16 cellular contexts compared by ENCODE assay signal in genomic region chr12:68109444-68110217, GRCh38. TPM values are rescaled to one million over a fixed set of nuclear protein-coding genes. Genes with fewer than 3 reads are reported as not detected.
DNase-seq lines count a peak whose midpoint lies in the region; ATAC-seq, FAIRE-seq and TF ChIP-seq lines count a peak whose summit lies in the region.
"Had no signal": no experiment of that assay in that cellular context is flagged by ENCODE, and none has a peak within 500 bp of the region (broad histone marks: within the 10 kb centered on the region; RNA-seq: fewer than 3 reads in every experiment).

No MANE protein-coding gene starts in this region.

- H3K4me1 ChIP-seq in A549 (no peaks in the 10 kb centered on the region), mesendoderm (ENCODE audit: control insufficient read depth, low read depth, low read length) (peaks cover 2% of the 10 kb centered on the region)

- POLR2A ChIA-PET in A549 (lab: Yijun Ruan, JAX), result no interaction called here
- POLR2A ChIA-PET in activated CD8-positive, alpha-beta T cell treated with anti-CD3 and anti-CD28 coated beads, Interleukin-2, amount 10 ng/mL, durations not matched to agents 7 days and 5 days (lab: Charles Lee), result no interaction called here

- no peaks in the 10 kb centered on the region for H3K9me3 ChIP-seq in A549
- H3K9me3 ChIP-seq: Caco-2 had no signal

- H2BK120ac ChIP-seq in mesendoderm (ENCODE audit: low read depth, low read length), result no peak overlapping the region

- H3K4me3 Mint-ChIP-seq in activated CD8-positive, alpha-beta T cell treated with anti-CD3 and anti-CD28 coated beads, Interleukin-2, amount 10 ng/mL, durations not matched to agents 7 days and 5 days, result no peak overlapping the region
- H3K4me3 Mint-ChIP-seq: H9 had no signal

- H4K5ac ChIP-seq in mesendoderm (ENCODE audit: low read length), result no peak overlapping the region

- H2AK5ac ChIP-seq in mesendoderm (ENCODE audit: low read length), result no peak overlapping the region

- WGBS in A549 (ENCODE audit: missing lambda C conversion rate), result 18% methylated on average over 1 of the region's 1 CpG
- no CpG with 5 or more reads among the region's 1 CpG for WGBS in mesendoderm (ENCODE audit: extremely low coverage, insufficient coverage, low lambda C conversion rate)

- H3K4me2 ChIP-seq in A549, result no peak overlapping the region
- H3K4me2 ChIP-seq in mesendoderm (ENCODE audit: low read length), result no peak overlapping the region

- H3K27ac ChIP-seq in A549, result no peak overlapping the region
- no peak overlapping the region for H3K27ac ChIP-seq in mesendoderm (ENCODE audit: low read depth, low read length)

- no peak overlapping the region for H2BK5ac ChIP-seq in mesendoderm (ENCODE audit: low read length)

- CTCF ChIA-PET in A549 (lab: Yijun Ruan, JAX), result interaction anchor here (0.7 to 1.1 kb wide), 4 partner anchors 71 to 290 kb away, joined by 3 read pairs; no protein-coding TSS in a partner anchor
- CTCF ChIA-PET in activated CD8-positive, alpha-beta T cell treated with anti-CD3 and anti-CD28 coated beads, Interleukin-2, amount 10 ng/mL, durations not matched to agents 7 days and 5 days (lab: Charles Lee), result interaction anchor here (1.1 to 9.2 kb wide), 6 partner anchors 10 to 107 kb away, joined by 3 to 134 read pairs (median 6); partner anchors contain the start of gene IFNG

- no peaks in the 10 kb centered on the region for H3K27me3 ChIP-seq in mesendoderm (ENCODE audit: insufficient read depth, low read length, poor library complexity)

- no peak for TF ChIP-seq POLR2A in A549 (IDR thresholded peaks at IDR 0.05; ENCODE audit: low read length)

- H3K27me3 Mint-ChIP-seq in activated CD8-positive, alpha-beta T cell treated with anti-CD3 and anti-CD28 coated beads, Interleukin-2, amount 10 ng/mL, durations not matched to agents 7 days and 5 days (ENCODE audit: low read depth), result no peaks in the 10 kb centered on the region

- no peak overlapping the region for H2BK15ac ChIP-seq in mesendoderm (replicated peaks; ENCODE audit: low read depth)

- no peak overlapping the region for H3K9ac ChIP-seq in mesendoderm (ENCODE audit: low read length)

- no peak for TF ChIP-seq CTCF in A549 (IDR thresholded peaks at IDR 0.05)

- H3K23ac ChIP-seq in mesendoderm (ENCODE audit: low read length), result no peak overlapping the region

- H3K4me1 Mint-ChIP-seq in activated CD8-positive, alpha-beta T cell treated with anti-CD3 and anti-CD28 coated beads, Interleukin-2, amount 10 ng/mL, durations not matched to agents 7 days and 5 days (ENCODE audit: low read depth), result peaks cover 11% of the 10 kb centered on the region
- H3K4me1 Mint-ChIP-seq: H9 had no signal

- no peaks in the 10 kb centered on the region for H3K79me1 ChIP-seq in mesendoderm (ENCODE audit: low read length)

- H4K8ac ChIP-seq in mesendoderm (ENCODE audit: low read depth, low read length), result no peak overlapping the region

- no peaks in the 10 kb centered on the region for H3K36me3 ChIP-seq in mesendoderm (ENCODE audit: control insufficient read depth, insufficient read depth, low read length)

- no peaks in the 10 kb centered on the region for H3K9me3 Mint-ChIP-seq in activated CD8-positive, alpha-beta T cell treated with anti-CD3 and anti-CD28 coated beads, Interleukin-2, amount 10 ng/mL, durations not matched to agents 7 days and 5 days (ENCODE audit: insufficient read depth)
- H3K9me3 Mint-ChIP-seq: H9 had no signal

- TF ChIP-seq RAD21 in A549 (conservative IDR thresholded peaks at IDR 0.05 in 1 of 2, IDR thresholded peaks at IDR 0.05 in 1 of 2), result no peak

- peak overlapping the region; percentile 15 for H3K56ac ChIP-seq in mesendoderm (ENCODE audit: low read length)

- no peaks in the 10 kb centered on the region for H3K36me3 Mint-ChIP-seq in activated CD8-positive, alpha-beta T cell treated with anti-CD3 and anti-CD28 coated beads, Interleukin-2, amount 10 ng/mL, durations not matched to agents 7 days and 5 days (ENCODE audit: low read depth)

- no peak for DNase-seq in A549 (ENCODE audit: low read depth in 1 of 2, low spot score in 1 of 2)
- peak; percentile 89 for DNase-seq in DMS53 treated with DMSO at 0.1 percent for 48 hours (lab: John Stamatoyannopoulos, UW; ENCODE audit: unreplicated experiment)
- peak; percentile 49 for DNase-seq in amniotic epithelial cell (ENCODE audit: low read depth)
- peak; percentile 91 for DNase-seq in mesendoderm
- DNase-seq in RKO (ENCODE audit: low spot score), result no peak
- DNase-seq in activated CD8-positive, alpha-beta T cell treated with anti-CD3 and anti-CD28 coated beads, Interleukin-2, amount 10 ng/mL, durations not matched to agents 7 days and 5 days, result no peak
- DNase-seq: H9, NCI-H1417, NCI-H1930, NCI-H510A treated with DMSO at 0.1 percent for 48 hours, SIG-M5 had no signal

- H3K4me3 ChIP-seq in A549 (no peak overlapping the region), mesendoderm (ENCODE audit: low read length) (no peak overlapping the region)

- H3K79me2 ChIP-seq in mesendoderm (ENCODE audit: control insufficient read depth, insufficient read depth, low read length), result no peaks in the 10 kb centered on the region

- no peak overlapping the region for H3K4ac ChIP-seq in mesendoderm (ENCODE audit: low read depth, low read length)

- H3K27ac Mint-ChIP-seq in activated CD8-positive, alpha-beta T cell treated with anti-CD3 and anti-CD28 coated beads, Interleukin-2, amount 10 ng/mL, durations not matched to agents 7 days and 5 days, result no peak overlapping the region
- H3K27ac Mint-ChIP-seq: H9 had no signal

- peak overlapping the region; percentile 55 for H3K18ac ChIP-seq in mesendoderm (ENCODE audit: low read length)

- ATAC-seq in A549 (no peak), GM19324 (IDR thresholded peaks at IDR 0.05; ENCODE audit: low FRiP score, unreplicated experiment) (no peak)
- ATAC-seq in activated CD8-positive, alpha-beta T cell treated with anti-CD3 and anti-CD28 coated beads, Interleukin-2, amount 10 ng/mL, durations not matched to agents 7 days and 5 days, result no peak

- FAIRE-seq in A549 (lab: Jason Lieb, UNC), result no peak
- FAIRE-seq: GM19239 had no signal

- no peak for TF ChIP-seq EP300 in A549 (IDR thresholded peaks at IDR 0.05)

TF ChIP-seq in A549, 52 proteins besides CTCF, POLR2A, EP300 and RAD21:
- TF ChIP-seq REST (IDR thresholded peaks at IDR 0.05) (no peak), EHF (CRISPR knock-in tag; IDR thresholded peaks at IDR 0.05) (no peak), MAFK (IDR thresholded peaks at IDR 0.05; ENCODE audit: partially characterized antibody) (peak; percentile 39), NFE2L2 (conservative IDR thresholded peaks at IDR 0.05; ENCODE audit: low read length) (no peak), HOXA7 (CRISPR knock-in tag; IDR thresholded peaks at IDR 0.05) (no peak), HOXB5 (CRISPR knock-in tag; IDR thresholded peaks at IDR 0.05) (no peak), KDM5A (IDR thresholded peaks at IDR 0.05) (no peak), PHF8 (IDR thresholded peaks at IDR 0.05; ENCODE audit: borderline replicate concordance, low read depth) (no peak), HDAC2 (IDR thresholded peaks at IDR 0.05) (no peak)

RNA-seq across cellular contexts. Expression of gene IFNG, which starts 49.9 kb away (rescaled TPM):
- polyA plus RNA-seq in A549 (2011; rRNA removed) (not detected in 2 replicates), A549 (2017; fragmentation: RNase III; extraction: RNeasy Plus Mini Kit Qiagen cat#74134 plus additional on column Dnase treatment) (not detected in 3 replicates)
- polyA plus RNA-seq in A549 (2012; cell fraction: cytosol; rRNA removed), result not detected in 2 replicates
- polyA plus RNA-seq in A549 (2012; cell fraction: nucleus; rRNA removed), result not detected in 2 replicates
- polyA minus RNA-seq in A549 (2011; rRNA and poly(A)+ RNA removed), result not detected in 2 replicates
- polyA plus RNA-seq in mesendoderm (2013, experiment 1 of 2), result not detected
- polyA plus RNA-seq in mesendoderm (2013, experiment 2 of 2), result not detected
- 1 to 10 TPM; 3.1 to 5.0 TPM for total RNA-seq in activated CD8-positive, alpha-beta T cell treated with anti-CD3 and anti-CD28 coated beads, Interleukin-2, amount 10 ng/mL, durations not matched to agents 7 days and 5 days
- total RNA-seq: Caco-2, H9, HT1080, RPMI7951 had no signal

Comparison
In these comparisons a context has a peak if more than half of its experiments do, and no peak if none do; other contexts are left out.
1. DNase-seq: peak in DMS53 treated with DMSO at 0.1 percent for 48 hours (single experiment), amniotic epithelial cell (single experiment) and mesendoderm (single experiment); none in A549 (0 of 2), RKO (single experiment) and activated CD8-positive, alpha-beta T cell treated with anti-CD3 and anti-CD28 coated beads, Interleukin-2, amount 10 ng/mL, durations not matched to agents 7 days and 5 days (single experiment).